19 cellular contexts compared by ENCODE assay signal in the genomic region with DNA sequence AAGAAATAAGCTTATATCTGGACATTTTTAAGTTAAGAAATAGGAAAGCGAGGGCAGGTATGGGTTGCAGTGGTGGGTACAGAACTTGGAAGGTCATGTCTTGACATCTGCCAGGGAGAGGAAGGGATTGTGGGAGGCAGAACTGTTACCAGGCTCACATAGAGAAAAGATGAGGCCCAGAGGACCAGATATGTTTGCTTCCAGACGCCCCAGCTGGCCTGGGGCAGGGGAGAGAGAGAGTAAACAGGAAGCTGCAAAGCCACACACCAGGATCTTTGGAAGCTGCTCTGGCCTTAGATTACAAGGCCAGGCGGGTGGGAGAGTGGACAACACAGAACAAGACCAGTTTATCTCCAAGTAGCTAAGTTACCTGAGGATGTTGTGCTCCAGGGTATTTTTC.
DNase-seq lines count a peak whose midpoint lies in the region; ATAC-seq and TF ChIP-seq lines count a peak whose summit lies in the region.
"Had no signal": no experiment of that assay in that cellular context is flagged by ENCODE, and none has a peak within 500 bp of the region (broad histone marks: within the 10 kb centered on the region; RNA-seq: fewer than 3 reads in every experiment).

No MANE protein-coding gene starts in this region.

- no peaks in the 10 kb centered on the region for H3K27me3 Mint-ChIP-seq in activated T-helper 2 cell treated with anti-CD3 and anti-CD28 coated beads, Interferon-gamma antibody, Interleukin-2, Interleukin-4, amounts not matched to agents 10 μg/mL and 5 μg/mL and 100 μg/mL, durations not matched to agents 14 hours and 24 hours and 36 hours (ENCODE audit: low read depth)

- peaks cover 19% of the 10 kb centered on the region for H3K9me3 Mint-ChIP-seq in activated T-helper 2 cell treated with anti-CD3 and anti-CD28 coated beads, Interferon-gamma antibody, Interleukin-2, Interleukin-4, amounts not matched to agents 10 μg/mL and 5 μg/mL and 100 μg/mL, durations not matched to agents 14 hours and 24 hours and 36 hours

- intact Hi-C loops in activated T-helper 2 cell treated with anti-CD3 and anti-CD28 coated beads, Interferon-gamma antibody, Interleukin-2, Interleukin-4, amounts not matched to agents 10 μg/mL and 5 μg/mL and 100 μg/mL, durations not matched to agents 14 hours and 24 hours and 36 hours (cut with micrococcal nuclease): no loop called here

- H3K4me3 Mint-ChIP-seq in activated T-helper 2 cell treated with anti-CD3 and anti-CD28 coated beads, Interferon-gamma antibody, Interleukin-2, Interleukin-4, amounts not matched to agents 10 μg/mL and 5 μg/mL and 100 μg/mL, durations not matched to agents 14 hours and 24 hours and 36 hours (ENCODE audit: low read depth): no peak overlapping the region
- H3K4me3 Mint-ChIP-seq: CD8-positive, alpha-beta T cell; HFFc6 had no signal

- no peak overlapping the region for H3K27ac Mint-ChIP-seq in activated T-helper 2 cell treated with anti-CD3 and anti-CD28 coated beads, Interferon-gamma antibody, Interleukin-2, Interleukin-4, amounts not matched to agents 10 μg/mL and 5 μg/mL and 100 μg/mL, durations not matched to agents 14 hours and 24 hours and 36 hours
- H3K27ac Mint-ChIP-seq: CD8-positive, alpha-beta T cell; HFFc6 had no signal

- peak; percentile 15 for DNase-seq in DMS53 (lab: John Stamatoyannopoulos, UW)
- no peak for DNase-seq in DMS53 treated with DMSO at 0.1 percent for 48 hours (lab: John Stamatoyannopoulos, UW; ENCODE audit: unreplicated experiment)
- peak; percentile 10 for DNase-seq in ELF-1 (ENCODE audit: low read depth, low spot score)
- DNase-seq in islet precursor cell: peak; percentile 55
- no peak for DNase-seq in activated T-helper 2 cell treated with anti-CD3 and anti-CD28 coated beads, Interferon-gamma antibody, Interleukin-2, Interleukin-4, amounts not matched to agents 10 μg/mL and 5 μg/mL and 100 μg/mL, durations not matched to agents 14 hours and 24 hours and 36 hours (ENCODE audit: low spot score)
- DNase-seq in cerebellar cortex (ENCODE audit: low spot score): no peak
- DNase-seq: AML-193; CD8-positive, alpha-beta T cell; COR-L47; DMS 273 treated with DMSO at 0.1 percent for 48 hours; DMS79; GF-D8; GOT3; H7; HFFc6 had no signal

- H3K36me3 Mint-ChIP-seq in activated T-helper 2 cell treated with anti-CD3 and anti-CD28 coated beads, Interferon-gamma antibody, Interleukin-2, Interleukin-4, amounts not matched to agents 10 μg/mL and 5 μg/mL and 100 μg/mL, durations not matched to agents 14 hours and 24 hours and 36 hours (ENCODE audit: low read depth): no peaks in the 10 kb centered on the region
- H3K36me3 Mint-ChIP-seq: CD8-positive, alpha-beta T cell had no signal

- H3K4me1 Mint-ChIP-seq in activated T-helper 2 cell treated with anti-CD3 and anti-CD28 coated beads, Interferon-gamma antibody, Interleukin-2, Interleukin-4, amounts not matched to agents 10 μg/mL and 5 μg/mL and 100 μg/mL, durations not matched to agents 14 hours and 24 hours and 36 hours (ENCODE audit: low read depth): no peaks in the 10 kb centered on the region

- no peak for ATAC-seq in GM21360 (IDR thresholded peaks at IDR 0.05; ENCODE audit: unreplicated experiment)
- ATAC-seq: A549; CD8-positive, alpha-beta T cell; HCT116 had no signal

TF ChIP-seq in PFSK-1, 5 proteins besides CTCF, POLR2A, EP300 and RAD21:
- TF ChIP-seq POLR2AphosphoS5 (IDR thresholded peaks at IDR 0.05; ENCODE audit: low read depth, low read length): no peak
- peak; percentile 88 for TF ChIP-seq FOXP2 (optimal IDR thresholded peaks at IDR 0.05; ENCODE audit: borderline replicate concordance, extremely low read depth, extremely low read length, insufficient read depth)

Comparison
In these comparisons a context has a peak if more than half of its experiments do, and no peak if none do; other contexts are left out.
1. DNase-seq: peak in DMS53 (single experiment), ELF-1 (single experiment) and islet precursor cell (single experiment); none in DMS53 treated with DMSO at 0.1 percent for 48 hours (single experiment), activated T-helper 2 cell treated with anti-CD3 and anti-CD28 coated beads, Interferon-gamma antibody, Interleukin-2, Interleukin-4, amounts not matched to agents 10 μg/mL and 5 μg/mL and 100 μg/mL, durations not matched to agents 14 hours and 24 hours and 36 hours (single experiment) and cerebellar cortex (single experiment).